28 cellular contexts compared by ENCODE assay signal in the genomic region with DNA sequence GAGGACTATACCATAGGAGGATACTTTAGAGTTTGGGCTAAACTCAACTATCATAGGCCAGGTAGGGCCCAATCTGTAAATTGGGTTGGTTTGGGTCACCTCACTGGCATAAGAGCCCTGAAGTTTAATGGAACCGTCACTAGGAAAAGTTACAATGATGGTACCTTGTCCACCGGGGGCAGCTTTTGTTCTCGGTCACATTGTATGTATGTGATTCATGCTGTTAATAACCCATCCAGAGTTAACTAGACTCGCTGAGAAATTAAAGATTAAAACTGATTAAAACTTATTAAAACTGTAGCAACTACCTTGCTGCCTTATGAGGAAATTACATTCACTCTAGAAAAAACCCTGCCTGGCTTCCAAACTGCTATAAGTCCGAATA.
DNase-seq lines count a peak whose midpoint lies in the region; ATAC-seq, FAIRE-seq and TF ChIP-seq lines count a peak whose summit lies in the region.
"Had no signal": no experiment of that assay in that cellular context is flagged by ENCODE, and none has a peak within 500 bp of the region (broad histone marks: within the 10 kb centered on the region; RNA-seq: fewer than 3 reads in every experiment).

No MANE protein-coding gene starts in this region.

- no peak overlapping the region for H3K4me3 Mint-ChIP-seq in natural killer cell treated with Interleukin-12 subunit alpha and Interleukin-12 subunit beta and Interleukin-15 and Interleukin-18, amount 100 ng/mL, for 72 hours
- H3K4me3 Mint-ChIP-seq: activated CD4-positive, alpha-beta memory T cell treated with anti-CD3 and anti-CD28 coated beads, Interleukin-2, amount 10 ng/mL, durations not matched to agents 7 days and 5 days; brain; CD4-positive, CD25-positive, alpha-beta regulatory T cell; naive thymus-derived CD8-positive, alpha-beta T cell; stimulated activated naive B cell treated with anti-CD40 and anti-IgM and Interleukin-4, amounts not matched to agents 10 μg/mL and 1 μg/mL and 100 μg/mL, for 72 hours had no signal

- H3K27ac Mint-ChIP-seq in natural killer cell treated with Interleukin-12 subunit alpha and Interleukin-12 subunit beta and Interleukin-15 and Interleukin-18, amount 100 ng/mL, for 72 hours = no peak overlapping the region
- H3K27ac Mint-ChIP-seq: activated CD4-positive, alpha-beta memory T cell treated with anti-CD3 and anti-CD28 coated beads, Interleukin-2, amount 10 ng/mL, durations not matched to agents 7 days and 5 days; brain; naive thymus-derived CD8-positive, alpha-beta T cell; stimulated activated naive B cell treated with anti-CD40 and anti-IgM and Interleukin-4, amounts not matched to agents 10 μg/mL and 1 μg/mL and 100 μg/mL, for 72 hours had no signal

- no peak for TF ChIP-seq RAD21 in liver (IDR thresholded peaks at IDR 0.05)
- TF ChIP-seq RAD21 in HepG2 (CRISPR knock-in tag; IDR thresholded peaks at IDR 0.05) = no peak

- H3K9me3 ChIP-seq in liver (ENCODE audit: control insufficient read depth in 4 of 4, low read length in 3 of 4) = peaks cover 0 to 2% (median 0%) of the 10 kb centered on the region in 4 donors
- no peaks in the 10 kb centered on the region for H3K9me3 ChIP-seq in HepG2 (ENCODE audit: low read length)
- H3K9me3 ChIP-seq: heart left ventricle, lower lobe of right lung, suprapubic skin, upper lobe of right lung had no signal

- no peak overlapping the region for H3K9ac ChIP-seq in liver (ENCODE audit: low read depth in 1 of 2, low read length in 2 of 2)
- H3K9ac ChIP-seq in HepG2 (ENCODE audit: insufficient read depth, low read depth, low read length) = no peak overlapping the region

- in situ Hi-C loops in HepG2 (cut with HindIII; ENCODE audit: extremely low pct_ligation_motif_present, low pct_unique_long_range_greater_than_20kb) = no loop called here

- H3K4me1 Mint-ChIP-seq in natural killer cell treated with Interleukin-12 subunit alpha and Interleukin-12 subunit beta and Interleukin-15 and Interleukin-18, amount 100 ng/mL, for 72 hours (ENCODE audit: low read depth in 2 of 2) = no peaks in the 10 kb centered on the region
- H3K4me1 Mint-ChIP-seq: activated CD4-positive, alpha-beta memory T cell treated with anti-CD3 and anti-CD28 coated beads, Interleukin-2, amount 10 ng/mL, durations not matched to agents 7 days and 5 days; CD4-positive, CD25-positive, alpha-beta regulatory T cell; naive thymus-derived CD8-positive, alpha-beta T cell; stimulated activated naive B cell treated with anti-CD40 and anti-IgM and Interleukin-4, amounts not matched to agents 10 μg/mL and 1 μg/mL and 100 μg/mL, for 72 hours had no signal

- TF ChIP-seq CTCF in liver (IDR thresholded peaks at IDR 0.05; ENCODE audit: low read depth, low read length, missing input control) = no peak
- no peak for TF ChIP-seq CTCF in HepG2 (CRISPR knock-in tag; IDR thresholded peaks at IDR 0.05)

- H3K27ac ChIP-seq in liver (ENCODE audit: low read depth in 1 of 2, low read length in 2 of 2) (peak overlapping the region; percentile 83 to 85), HepG2 (ENCODE audit: extremely low read length, insufficient read depth, low read length) (no peak overlapping the region)
- H3K27ac ChIP-seq: heart left ventricle, lower lobe of right lung, RWPE1, suprapubic skin, upper lobe of right lung had no signal

- TF ChIP-seq POLR2A in HepG2 (IDR thresholded peaks at IDR 0.05; ENCODE audit: insufficient read depth in 1 of 2, low read depth in 2 of 2, low read length in 2 of 2) = no peak

- no peak for DNase-seq in HepG2 (ENCODE audit: low spot score)
- peak; percentile 14 for DNase-seq in RCC 7860 (ENCODE audit: low spot score)
- DNase-seq in iris pigment epithelial cell (ENCODE audit: low read depth) = peak; percentile 1
- no peak for DNase-seq in natural killer cell treated with Interleukin-12 subunit alpha and Interleukin-12 subunit beta and Interleukin-15 and Interleukin-18, amount 100 ng/mL, for 72 hours (ENCODE audit: low spot score)
- no peak for DNase-seq in activated CD4-positive, alpha-beta T cell treated with anti-CD3 and anti-CD28 coated beads, Interleukin-2, amount 50 U/mL, for 48 hours
- no peak for DNase-seq in NCI-H187 (lab: John Stamatoyannopoulos, UW)
- DNase-seq: activated CD4-positive, alpha-beta memory T cell treated with anti-CD3 and anti-CD28 coated beads, Interleukin-2, amount 10 ng/mL, durations not matched to agents 7 days and 5 days; activated CD4-positive, alpha-beta T cell treated with anti-CD3 and anti-CD28 coated beads for 1 hour; activated CD8-positive, alpha-beta memory T cell treated with anti-CD3 and anti-CD28 coated beads, Interleukin-2, amount 50 U/mL, for 4 hours; activated naive CD4-positive, alpha-beta T cell treated with Interleukin-2 at 50 U/mL for 16 hours; CD4-positive, CD25-positive, alpha-beta regulatory T cell; cerebellar nuclear complex; foreskin melanocyte; heart left ventricle; lower lobe of right lung; naive thymus-derived CD8-positive, alpha-beta T cell; NCI-H446 treated with DMSO at 0.1 percent for 48 hours; NCI-H82; occipital lobe; stimulated activated naive B cell treated with anti-CD40 and anti-IgM and Interleukin-4, amounts not matched to agents 10 μg/mL and 1 μg/mL and 100 μg/mL, for 72 hours; T-helper 2 cell; upper lobe of right lung had no signal

- TF ChIP-seq EP300 in HepG2 (IDR thresholded peaks at IDR 0.05; ENCODE audit: low read depth in 2 of 2, low read length in 2 of 2) = no peak
- no peak for TF ChIP-seq EP300 in HepG2 (CRISPR knock-in tag; IDR thresholded peaks at IDR 0.05; ENCODE audit: borderline replicate concordance)

- intact Hi-C loops in HepG2 (cut with micrococcal nuclease; ENCODE audit: unreplicated experiment) = no loop called here

- 88% methylated on average over 5 of the region's 5 CpGs for WGBS in liver
- WGBS in HepG2 (ENCODE audit: low lambda C conversion rate) = 12% methylated on average over 5 of the region's 5 CpGs

- ATAC-seq in HepG2 = no peak
- ATAC-seq in natural killer cell treated with Interleukin-12 subunit alpha and Interleukin-12 subunit beta and Interleukin-15 and Interleukin-18, amount 100 ng/mL, for 72 hours = no peak
- ATAC-seq in HG03460 (IDR thresholded peaks at IDR 0.05; ENCODE audit: unreplicated experiment) = no peak
- ATAC-seq: heart left ventricle; lower lobe of right lung; naive thymus-derived CD8-positive, alpha-beta T cell; stimulated activated naive B cell treated with anti-CD40 and anti-IgM and Interleukin-4, amounts not matched to agents 10 μg/mL and 1 μg/mL and 100 μg/mL, for 72 hours; upper lobe of right lung had no signal

- no peaks in the 10 kb centered on the region for H3K79me2 ChIP-seq in HepG2 (ENCODE audit: insufficient read depth, low read length)

- H3K4me2 ChIP-seq in HepG2 (ENCODE audit: low read depth, low read length) = no peak overlapping the region

- no peaks in the 10 kb centered on the region for H3K27me3 Mint-ChIP-seq in natural killer cell treated with Interleukin-12 subunit alpha and Interleukin-12 subunit beta and Interleukin-15 and Interleukin-18, amount 100 ng/mL, for 72 hours
- H3K27me3 Mint-ChIP-seq: activated CD4-positive, alpha-beta memory T cell treated with anti-CD3 and anti-CD28 coated beads, Interleukin-2, amount 10 ng/mL, durations not matched to agents 7 days and 5 days; brain; CD4-positive, CD25-positive, alpha-beta regulatory T cell; stimulated activated naive B cell treated with anti-CD40 and anti-IgM and Interleukin-4, amounts not matched to agents 10 μg/mL and 1 μg/mL and 100 μg/mL, for 72 hours had no signal

- H3K27me3 ChIP-seq in liver (ENCODE audit: control insufficient read depth in 4 of 4, insufficient read depth in 4 of 4, low read length in 3 of 4) (no peaks in the 10 kb centered on the region), HepG2 (ENCODE audit: control insufficient read depth in 1 of 2, insufficient read depth in 2 of 2, low read length in 2 of 2) (no peaks in the 10 kb centered on the region)
- H3K27me3 ChIP-seq: heart left ventricle, suprapubic skin, upper lobe of right lung had no signal

- H3K4me3 ChIP-seq in liver (ENCODE audit: low read depth in 1 of 3, low read length in 3 of 3) (no peak overlapping the region), HepG2 (replicated peaks in 1 of 3; ENCODE audit: insufficient read depth in 1 of 3, low read depth in 2 of 3, low read length in 3 of 3) (no peak overlapping the region)
- H3K4me3 ChIP-seq: heart left ventricle, lower lobe of right lung, suprapubic skin, upper lobe of right lung had no signal

- no peak overlapping the region for H2AFZ ChIP-seq in HepG2 (ENCODE audit: low read length)

- CTCF ChIA-PET in HepG2 (lab: Yijun Ruan, JAX; ENCODE audit: low intra/inter-chr PET ratio, low total read pairs) = no interaction called here

- POLR2A ChIA-PET in HepG2 (lab: Yijun Ruan, JAX) = no interaction called here

- H3K36me3 Mint-ChIP-seq in natural killer cell treated with Interleukin-12 subunit alpha and Interleukin-12 subunit beta and Interleukin-15 and Interleukin-18, amount 100 ng/mL, for 72 hours = no peaks in the 10 kb centered on the region
- H3K36me3 Mint-ChIP-seq: brain; CD4-positive, CD25-positive, alpha-beta regulatory T cell; naive thymus-derived CD8-positive, alpha-beta T cell; stimulated activated naive B cell treated with anti-CD40 and anti-IgM and Interleukin-4, amounts not matched to agents 10 μg/mL and 1 μg/mL and 100 μg/mL, for 72 hours had no signal

- no peak for FAIRE-seq in HepG2 (lab: Jason Lieb, UNC)
- FAIRE-seq in RCC 7860 (lab: Jason Lieb, UNC) = peak; percentile 37
- FAIRE-seq: A204.1 had no signal

- H3K9me3 Mint-ChIP-seq in natural killer cell treated with Interleukin-12 subunit alpha and Interleukin-12 subunit beta and Interleukin-15 and Interleukin-18, amount 100 ng/mL, for 72 hours = peaks cover 3% of the 10 kb centered on the region
- H3K9me3 Mint-ChIP-seq: activated CD4-positive, alpha-beta memory T cell treated with anti-CD3 and anti-CD28 coated beads, Interleukin-2, amount 10 ng/mL, durations not matched to agents 7 days and 5 days; brain; naive thymus-derived CD8-positive, alpha-beta T cell; stimulated activated naive B cell treated with anti-CD40 and anti-IgM and Interleukin-4, amounts not matched to agents 10 μg/mL and 1 μg/mL and 100 μg/mL, for 72 hours had no signal

- no peaks in the 10 kb centered on the region for H3K36me3 ChIP-seq in liver (ENCODE audit: control insufficient read depth in 4 of 4, insufficient read depth in 3 of 4, low read depth in 1 of 4, low read length in 3 of 4)
- no peaks in the 10 kb centered on the region for H3K36me3 ChIP-seq in HepG2 (replicated peaks in 1 of 2; ENCODE audit: control insufficient read depth in 1 of 2, insufficient read depth in 2 of 2, low read length in 2 of 2)
- H3K36me3 ChIP-seq: heart left ventricle, lower lobe of right lung, suprapubic skin, upper lobe of right lung had no signal

- peaks cover 1 to 27% (median 3%) of the 10 kb centered on the region in 4 donors for H3K4me1 ChIP-seq in liver (ENCODE audit: control insufficient read depth in 4 of 4, insufficient read depth in 4 of 4, low read length in 3 of 4)
- no peaks in the 10 kb centered on the region for H3K4me1 ChIP-seq in HepG2 (ENCODE audit: insufficient read depth, low read length)
- H3K4me1 ChIP-seq: heart left ventricle, lower lobe of right lung, upper lobe of right lung had no signal

- BruUV-seq in HepG2 (replicated peaks; lab: Mats Ljungman, UMichigan) = no TSS peak

- no peaks in the 10 kb centered on the region for H4K20me1 ChIP-seq in HepG2 (ENCODE audit: insufficient read depth, low read length)

TF ChIP-seq in HepG2, 621 proteins besides CTCF, POLR2A, EP300 and RAD21 (continues in another document):
- TF ChIP-seq RBAK (CRISPR knock-in tag; IDR thresholded peaks at IDR 0.05) = no peak

Comparison
In these comparisons a context has a peak if more than half of its experiments do, and no peak if none do; other contexts are left out.
1. DNase-seq: peak in RCC 7860 (single experiment) and iris pigment epithelial cell (single experiment); none in HepG2 (single experiment), natural killer cell treated with Interleukin-12 subunit alpha and Interleukin-12 subunit beta and Interleukin-15 and Interleukin-18, amount 100 ng/mL, for 72 hours (single experiment), activated CD4-positive, alpha-beta T cell treated with anti-CD3 and anti-CD28 coated beads, Interleukin-2, amount 50 U/mL, for 48 hours (0 of 2) and NCI-H187 (0 of 2).